Comparison of ENCODE assay signal across 12 cellular contexts in the genomic region with DNA sequence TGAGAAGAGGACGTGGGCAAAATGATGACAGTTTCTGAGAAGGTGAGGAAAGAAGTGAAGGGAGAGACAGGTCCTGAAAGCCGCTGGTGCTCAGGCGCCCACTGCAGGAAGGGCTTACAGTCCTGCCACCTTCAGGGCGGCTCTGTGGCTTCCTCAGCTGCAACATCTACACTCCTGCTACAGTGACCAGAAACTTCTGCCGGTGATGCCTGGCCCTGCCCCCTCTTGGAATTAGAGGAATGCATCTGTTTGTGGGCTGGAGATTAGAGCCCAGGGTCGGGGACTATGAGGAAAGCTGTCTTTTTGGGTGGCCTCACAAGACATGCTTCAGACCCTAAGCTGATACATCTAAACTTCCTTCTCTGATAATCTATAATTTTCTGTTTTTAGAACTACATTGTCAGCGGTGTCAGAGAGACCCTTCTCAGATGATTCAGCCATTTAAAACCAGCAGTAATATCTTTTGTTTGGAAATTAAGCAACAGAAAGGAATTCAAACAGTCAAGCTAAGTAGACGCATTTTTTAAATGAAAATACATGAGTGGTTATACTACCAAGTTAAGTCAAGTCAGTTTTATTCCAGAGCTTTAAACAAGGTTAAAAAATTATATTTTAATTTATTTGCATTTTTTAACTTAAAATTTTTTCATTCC. TPM values are rescaled to one million over a fixed set of nuclear protein-coding genes. Genes with fewer than 3 reads are reported as not detected.
DNase-seq lines count a peak whose midpoint lies in the region; TF ChIP-seq lines count a peak whose summit lies in the region.
"Had no signal": no experiment of that assay in that cellular context is flagged by ENCODE, and none has a peak within 500 bp of the region (broad histone marks: within the 10 kb centered on the region; RNA-seq: fewer than 3 reads in every experiment).

No MANE protein-coding gene starts in this region.

- H3K36me3 ChIP-seq in OCI-LY7 (ENCODE audit: insufficient read depth, low read length) = no peaks in the 10 kb centered on the region
- H3K36me3 ChIP-seq in CD4-positive, alpha-beta memory T cell (ENCODE audit: insufficient read depth, low read length) = no peaks in the 10 kb centered on the region

- H4K20me1 ChIP-seq in OCI-LY7 (ENCODE audit: insufficient read depth, low read length) = no peaks in the 10 kb centered on the region

- CTCF ChIA-PET in OCI-LY7 (lab: Charles Lee; ENCODE audit: unreplicated experiment) = no interaction called here
- CTCF ChIA-PET in CD4-positive, alpha-beta memory T cell (lab: Charles Lee; ENCODE audit: partially characterized antibody) = no interaction called here

- no peak overlapping the region for H3K4me2 ChIP-seq in OCI-LY7 (ENCODE audit: low read length)

- peaks cover 15% of the 10 kb centered on the region for H3K4me1 Mint-ChIP-seq in progenitor cell of endocrine pancreas (ENCODE audit: low read depth)
- H3K4me1 Mint-ChIP-seq in CD4-positive, alpha-beta memory T cell = peaks cover 0 to 3% (median 0%) of the 10 kb centered on the region in 4 donors
- H3K4me1 Mint-ChIP-seq: naive thymus-derived CD8-positive, alpha-beta T cell had no signal

- H3K9me3 Mint-ChIP-seq in progenitor cell of endocrine pancreas (ENCODE audit: low read depth) = peaks cover 3% of the 10 kb centered on the region
- peaks cover 0 to 2% (median 0%) of the 10 kb centered on the region in 8 donors for H3K9me3 Mint-ChIP-seq in CD4-positive, alpha-beta memory T cell
- H3K9me3 Mint-ChIP-seq: T-helper 1 cell treated with Interleukin-12 subunit alpha and Interleukin-12 subunit beta and Interleukin-4 antibody, amounts not matched to agents 30 μg/mL and 1 μg/mL, for 36 hours had no signal

- H2AFZ ChIP-seq in OCI-LY7 (ENCODE audit: low read length) = no peak overlapping the region

- TF ChIP-seq CTCF in OCI-LY7 (conservative IDR thresholded peaks at IDR 0.05; ENCODE audit: low read length) (0 out of 2 replicates have a peak, but pooled peaks have one; percentile 14), fibroblast of pulmonary artery (IDR thresholded peaks at IDR 0.05; ENCODE audit: low read length, missing control alignments) (no peak), progenitor cell of endocrine pancreas (IDR thresholded peaks at IDR 0.05; ENCODE audit: unreplicated experiment) (peak; percentile 21)

- no peaks in the 10 kb centered on the region for H3K79me2 ChIP-seq in OCI-LY7 (ENCODE audit: insufficient read depth, low read depth, low read length)

- H3K27ac Mint-ChIP-seq in progenitor cell of endocrine pancreas = peak overlapping the region; percentile 40
- H3K27ac Mint-ChIP-seq in CD4-positive, alpha-beta memory T cell = no peak overlapping the region
- H3K27ac Mint-ChIP-seq: T-helper 1 cell treated with Interleukin-12 subunit alpha and Interleukin-12 subunit beta and Interleukin-4 antibody, amounts not matched to agents 30 μg/mL and 1 μg/mL, for 36 hours had no signal

- H3K36me3 Mint-ChIP-seq in progenitor cell of endocrine pancreas (ENCODE audit: insufficient read depth) = peaks cover 3% of the 10 kb centered on the region
- no peaks in the 10 kb centered on the region for H3K36me3 Mint-ChIP-seq in CD4-positive, alpha-beta memory T cell
- H3K36me3 Mint-ChIP-seq: naive thymus-derived CD8-positive, alpha-beta T cell had no signal

- no peaks in the 10 kb centered on the region for H3K9me3 ChIP-seq in OCI-LY7 (ENCODE audit: low read length)
- H3K9me3 ChIP-seq in CD4-positive, alpha-beta memory T cell (ENCODE audit: control insufficient read depth in 1 of 2, low read length in 2 of 2) = no peaks in the 10 kb centered on the region

- intact Hi-C loops in OCI-LY7 (cut with micrococcal nuclease; ENCODE audit: unreplicated experiment) = no loop called here
- intact Hi-C loops in CD4-positive, alpha-beta memory T cell (cut with micrococcal nuclease) = no loop called here

- H3K9me2 ChIP-seq in OCI-LY7 (ENCODE audit: insufficient read depth, low read length) = no peaks in the 10 kb centered on the region

- POLR2A ChIA-PET in OCI-LY7 (lab: Charles Lee) = no interaction called here
- POLR2A ChIA-PET in CD4-positive, alpha-beta memory T cell (lab: Charles Lee; ENCODE audit: partially characterized antibody) = no interaction called here

- H3K4me1 ChIP-seq in OCI-LY7 (ENCODE audit: insufficient read depth, low read length, poor library complexity, severe bottlenecking) = no peaks in the 10 kb centered on the region
- H3K4me1 ChIP-seq in CD4-positive, alpha-beta memory T cell (ENCODE audit: insufficient read depth, low read length) = no peaks in the 10 kb centered on the region

- no peak overlapping the region for H3K4me3 ChIP-seq in OCI-LY7 (ENCODE audit: low read depth, low read length, poor library complexity, severe bottlenecking)
- no peak overlapping the region for H3K4me3 ChIP-seq in fibroblast of pulmonary artery (replicated peaks; ENCODE audit: low read depth, low read length)
- H3K4me3 ChIP-seq in CD4-positive, alpha-beta memory T cell (ENCODE audit: low read length in 2 of 2) = no peak overlapping the region

- H3K4me3 Mint-ChIP-seq in progenitor cell of endocrine pancreas (ENCODE audit: low read depth) = no peak overlapping the region
- no peak overlapping the region for H3K4me3 Mint-ChIP-seq in CD4-positive, alpha-beta memory T cell
- H3K4me3 Mint-ChIP-seq: naive thymus-derived CD8-positive, alpha-beta T cell; T-helper 1 cell treated with Interleukin-12 subunit alpha and Interleukin-12 subunit beta and Interleukin-4 antibody, amounts not matched to agents 30 μg/mL and 1 μg/mL, for 36 hours had no signal

- H3K27me3 ChIP-seq in CD4-positive, alpha-beta memory T cell (ENCODE audit: insufficient read depth, low read length) = peaks cover 4% of the 10 kb centered on the region

- H3K27ac ChIP-seq in OCI-LY7 (ENCODE audit: low read depth, low read length, poor library complexity, severe bottlenecking) = no peak overlapping the region
- no peak overlapping the region for H3K27ac ChIP-seq in CD4-positive, alpha-beta memory T cell (ENCODE audit: low read depth, low read length)

- no TSS peak for BruUV-seq in OCI-LY7 (replicated peaks; lab: Mats Ljungman, UMichigan)

- H3K27me3 Mint-ChIP-seq in progenitor cell of endocrine pancreas = peaks cover 64% of the 10 kb centered on the region
- peaks cover 2 to 22% of the 10 kb centered on the region in 2 donors for H3K27me3 Mint-ChIP-seq in CD4-positive, alpha-beta memory T cell

- DNase-seq in H4 (ENCODE audit: low spot score) (peak; percentile 88), OCI-LY7 (ENCODE audit: low spot score) (peak; percentile 4), fibroblast of pulmonary artery (ENCODE audit: low read depth) (peak; percentile 61), progenitor cell of endocrine pancreas (ENCODE audit: low spot score, unreplicated experiment) (no peak), DMS114 treated with DMSO at 0.1 percent for 48 hours (lab: John Stamatoyannopoulos, UW; ENCODE audit: unreplicated experiment) (no peak), HuH-7 (ENCODE audit: low spot score) (no peak)
- DNase-seq in CD4-positive, alpha-beta memory T cell = no peak
- no peak for DNase-seq in activated CD4-positive, alpha-beta T cell treated with anti-CD3 and anti-CD28 coated beads, Interleukin-2, amount 50 U/mL, for 4 hours
- DNase-seq: activated effector memory CD4-positive, alpha-beta T cell treated with anti-CD3 and anti-CD28 coated beads, Interleukin-2, amount 50 U/mL, for 16 hours; MV-4-11; naive thymus-derived CD8-positive, alpha-beta T cell had no signal

RNA-seq across cellular contexts. Expression of gene PRDM6, which starts 30.4 kb away (rescaled TPM):
- total RNA-seq in H4 (2014; rRNA removed; shearing (Covaris generic)) = 0.04 TPM in 1 of 2 replicates, not detected in the other
- total RNA-seq in OCI-LY7 (2014; rRNA removed; shearing (Covaris generic)) = 0.13 TPM in 1 of 2 replicates, not detected in the other
- total RNA-seq in OCI-LY7 (2022) = not detected in 2 replicates
- total RNA-seq in progenitor cell of endocrine pancreas = 0.50 and 1.2 TPM in 2 replicates
- total RNA-seq in CD4-positive, alpha-beta memory T cell = not detected
- not detected for polyA plus RNA-seq in CD4-positive, alpha-beta memory T cell
- total RNA-seq: naive thymus-derived CD8-positive, alpha-beta T cell had no signal
- polyA plus RNA-seq: naive thymus-derived CD8-positive, alpha-beta T cell had no signal

Comparison
In these comparisons a context has a peak if more than half of its experiments do, and no peak if none do; other contexts are left out.
1. DNase-seq: peak in H4 (single experiment), OCI-LY7 (single experiment) and fibroblast of pulmonary artery (single experiment); none in progenitor cell of endocrine pancreas (single experiment), CD4-positive, alpha-beta memory T cell (0 of 5), activated CD4-positive, alpha-beta T cell treated with anti-CD3 and anti-CD28 coated beads, Interleukin-2, amount 50 U/mL, for 4 hours (0 of 2), DMS114 treated with DMSO at 0.1 percent for 48 hours (single experiment) and HuH-7 (single experiment).